Comparison of ENCODE assay signal across 8 cellular contexts in the genomic region with DNA sequence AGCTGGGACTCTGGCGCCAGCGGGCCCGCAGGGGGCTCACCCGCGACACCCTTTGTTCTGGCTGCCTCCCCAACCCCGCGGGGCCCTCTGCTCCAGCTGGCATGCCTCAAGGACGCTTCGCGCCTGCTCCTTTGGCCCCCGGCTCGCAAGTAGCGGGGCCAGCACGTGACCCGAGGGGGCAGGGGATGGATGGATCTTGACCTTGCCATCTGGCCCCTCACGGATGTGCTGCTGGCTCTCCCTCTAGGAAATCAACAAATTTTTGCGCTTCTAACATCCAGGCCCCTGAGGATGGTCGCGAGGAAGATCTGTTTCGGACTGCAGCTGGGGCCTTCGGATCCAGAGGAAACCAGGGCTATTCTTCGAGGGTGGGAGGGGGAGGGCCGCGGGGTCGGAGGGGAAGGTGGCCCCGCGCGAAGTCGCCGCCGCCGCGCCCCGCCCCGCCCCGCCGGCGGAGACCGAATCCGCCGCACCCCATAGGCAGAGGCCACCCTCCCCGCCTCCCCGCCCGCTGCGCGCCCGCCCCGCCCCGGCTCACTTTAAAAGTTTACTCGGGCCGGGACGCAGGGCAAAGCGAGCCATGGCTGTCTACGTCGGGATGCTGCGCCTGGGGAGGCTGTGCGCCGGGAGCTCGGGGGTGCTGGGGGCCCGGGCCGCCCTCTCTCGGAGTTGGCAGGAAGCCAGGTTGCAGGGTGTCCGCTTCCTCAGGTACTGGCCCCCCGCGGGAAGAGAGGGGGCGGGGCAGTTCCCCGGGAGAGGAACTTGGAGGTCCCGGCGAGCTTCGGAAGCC. TPM values are rescaled to one million over a fixed set of nuclear protein-coding genes. Genes with fewer than 3 reads are reported as not detected.
A peak's percentile ranks its signal among the peaks of the same experiment; 100 is the strongest.
DNase-seq lines count a peak whose midpoint lies in the region; ATAC-seq and TF ChIP-seq lines count a peak whose summit lies in the region.

A gene with protein sequence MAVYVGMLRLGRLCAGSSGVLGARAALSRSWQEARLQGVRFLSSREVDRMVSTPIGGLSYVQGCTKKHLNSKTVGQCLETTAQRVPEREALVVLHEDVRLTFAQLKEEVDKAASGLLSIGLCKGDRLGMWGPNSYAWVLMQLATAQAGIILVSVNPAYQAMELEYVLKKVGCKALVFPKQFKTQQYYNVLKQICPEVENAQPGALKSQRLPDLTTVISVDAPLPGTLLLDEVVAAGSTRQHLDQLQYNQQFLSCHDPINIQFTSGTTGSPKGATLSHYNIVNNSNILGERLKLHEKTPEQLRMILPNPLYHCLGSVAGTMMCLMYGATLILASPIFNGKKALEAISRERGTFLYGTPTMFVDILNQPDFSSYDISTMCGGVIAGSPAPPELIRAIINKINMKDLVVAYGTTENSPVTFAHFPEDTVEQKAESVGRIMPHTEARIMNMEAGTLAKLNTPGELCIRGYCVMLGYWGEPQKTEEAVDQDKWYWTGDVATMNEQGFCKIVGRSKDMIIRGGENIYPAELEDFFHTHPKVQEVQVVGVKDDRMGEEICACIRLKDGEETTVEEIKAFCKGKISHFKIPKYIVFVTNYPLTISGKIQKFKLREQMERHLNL (plus strand): TSS at position 537 of the 790 bp plus-strand sequence. CDS start 44 bp downstream, at position 581.

- peak within 1 kb of the TSS; percentile 53 for H3K4me2 ChIP-seq in KMS-11

- no peaks in the 10 kb centered on the region for H4K20me1 ChIP-seq in KMS-11 (ENCODE audit: insufficient read depth)

- peak; percentile 60 for TF ChIP-seq POLR2A in breast epithelium (IDR thresholded peaks at IDR 0.05)

- H3K4me3 ChIP-seq in KMS-11 (IDR thresholded peaks at IDR 0.05; ENCODE audit: insufficient read depth, low read depth, low read length): no peak within 1 kb of the TSS
- H3K4me3 ChIP-seq in breast epithelium: peak within 1 kb of the TSS; percentile 49 to 81 (median 77)

- no peaks in the 10 kb centered on the region for H3K36me3 ChIP-seq in KMS-11 (ENCODE audit: insufficient read depth)
- H3K36me3 ChIP-seq in breast epithelium: no peaks in the 10 kb centered on the region

- H2AFZ ChIP-seq in KMS-11 (ENCODE audit: low read depth): peak within 1 kb of the TSS; percentile 100

- H3K4me1 ChIP-seq in KMS-11 (ENCODE audit: low read depth, poor library complexity, severe bottlenecking): peaks cover 30% of the 10 kb centered on the region
- peaks cover 6 to 10% of the 10 kb centered on the region in 2 donors for H3K4me1 ChIP-seq in breast epithelium

- peak; percentile 56 for ATAC-seq in GM19351 (IDR thresholded peaks at IDR 0.05; ENCODE audit: unreplicated experiment)
- ATAC-seq in HG03039 (IDR thresholded peaks at IDR 0.05; ENCODE audit: unreplicated experiment): no peak

- peak within 1 kb of the TSS; percentile 65 for H3K9ac ChIP-seq in KMS-11

- no peaks in the 10 kb centered on the region for H3K27me3 ChIP-seq in KMS-11 (ENCODE audit: insufficient read depth, low read depth)
- no peaks in the 10 kb centered on the region for H3K27me3 ChIP-seq in breast epithelium

- peaks cover 6% of the 10 kb centered on the region; the same call in 1 of the 2 replicates for H3K79me2 ChIP-seq in KMS-11 (ENCODE audit: insufficient read depth, low read depth)

- TF ChIP-seq CTCF in KMS-11 (conservative IDR thresholded peaks at IDR 0.05; ENCODE audit: low read depth, low read length): no peak
- TF ChIP-seq CTCF in VCaP (conservative IDR thresholded peaks at IDR 0.05): no peak
- TF ChIP-seq CTCF in breast epithelium (IDR thresholded peaks at IDR 0.05): no peak

- H3K9me3 ChIP-seq in breast epithelium: no peaks in the 10 kb centered on the region

- DNase-seq in AG20443 (ENCODE audit: low spot score): peak; percentile 94
- DNase-seq in breast epithelium (ENCODE audit: low spot score in 2 of 2): peak; percentile 72 to 78
- DNase-seq in iris pigment epithelial cell (ENCODE audit: low read depth): peak; percentile 55
- peak; percentile 85 for DNase-seq in stimulated activated CD4-positive, alpha-beta T cell treated with anti-CD3 and anti-CD28 coated beads, Interleukin-15, amount 100 ng/mL, for 24 hours

- H3K27ac ChIP-seq in KMS-11 (peak within 1 kb of the TSS; percentile 41), VCaP (peak within 1 kb of the TSS; percentile 50), breast epithelium (peak within 1 kb of the TSS; percentile 86 to 91)

- intact Hi-C loops in breast epithelium (cut with DNase I; ENCODE audit: low total_unique reads): no loop called here

RNA-seq across cellular contexts. Expression of the gene that starts here (rescaled TPM):
- 10 to 100 TPM; 19.4 to 95.4 (median 86.3) TPM for total RNA-seq in breast epithelium
